ENCODE assay signal across 9 cellular contexts in the genomic region with DNA sequence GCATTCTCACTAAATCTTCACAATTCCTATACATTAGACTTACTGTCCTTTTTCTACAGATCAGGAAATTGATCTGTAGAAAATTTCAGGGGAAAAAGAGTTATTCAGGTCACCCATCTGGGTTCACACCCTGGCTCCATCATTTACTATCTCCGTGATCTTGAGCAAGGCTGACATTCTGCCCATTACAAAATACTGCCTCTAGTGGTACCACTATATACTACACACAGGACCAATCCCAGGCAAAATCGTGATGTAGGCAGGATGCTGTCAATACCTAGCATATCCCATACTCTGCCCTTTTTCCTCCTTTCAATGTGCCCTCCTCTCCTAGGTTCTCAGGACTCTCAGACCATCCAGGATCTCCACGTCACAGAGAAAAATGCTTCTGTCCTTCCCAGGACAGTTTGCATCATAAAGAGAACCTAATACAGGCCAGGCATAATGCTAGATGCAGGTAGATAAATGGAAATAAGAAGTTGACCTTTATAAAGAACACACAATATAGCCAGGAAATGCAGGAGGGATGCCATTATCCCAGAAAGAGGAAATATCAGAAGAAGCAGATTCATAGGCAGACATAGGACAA.
DNase-seq lines count a peak whose midpoint lies in the region; ATAC-seq, FAIRE-seq and TF ChIP-seq lines count a peak whose summit lies in the region.
"Had no signal": no experiment of that assay in that cellular context is flagged by ENCODE, and none has a peak within 500 bp of the region (broad histone marks: within the 10 kb centered on the region; RNA-seq: fewer than 3 reads in every experiment).

No MANE protein-coding gene starts in this region.

- FAIRE-seq in small intestine (lab: Jason Lieb, UNC) = no peak

- H3K4me2 ChIP-seq in H9 (ENCODE audit: insufficient read depth, insufficient read length, low read length) (no peak overlapping the region), Loucy (ENCODE audit: low read depth, low read length, poor library complexity, severe bottlenecking) (no peak overlapping the region)

- no peak overlapping the region for H3K14ac ChIP-seq in H9 (ENCODE audit: insufficient read depth, low read length)

- H2BK5ac ChIP-seq in H9 (ENCODE audit: insufficient read length, low read length) = no peak overlapping the region

- H2BK15ac ChIP-seq in H9 (ENCODE audit: low read depth, low read length) = no peak overlapping the region

- H3K27me3 ChIP-seq in H9 (ENCODE audit: insufficient read depth, low read length) = no peaks in the 10 kb centered on the region
- no peaks in the 10 kb centered on the region for H3K27me3 ChIP-seq in Loucy (ENCODE audit: insufficient read depth, low read length, poor library complexity, severe bottlenecking)
- H3K27me3 ChIP-seq in dorsolateral prefrontal cortex = no peaks in the 10 kb centered on the region
- no peaks in the 10 kb centered on the region for H3K27me3 ChIP-seq in small intestine (ENCODE audit: control insufficient read depth in 2 of 2, insufficient read depth in 2 of 2, low read length in 2 of 2)

- no peak overlapping the region for H4K8ac ChIP-seq in H9 (replicated peaks; ENCODE audit: insufficient read length, low read depth, low read length)

- intact Hi-C loops in activated CD4-positive, alpha-beta T cell treated with anti-CD3 and anti-CD28 coated beads, Interleukin-2, amount 10 ng/mL, durations not matched to agents 24 days and 14 days (cut with micrococcal nuclease) = no loop called here
- intact Hi-C loops in dorsolateral prefrontal cortex (cut with DNase I) = no loop called here

- no peak overlapping the region for H2BK20ac ChIP-seq in H9 (ENCODE audit: low read depth, low read length, poor library complexity, severe bottlenecking)

- peak; percentile 79 for TF ChIP-seq CTCF in H9 (conservative IDR thresholded peaks at IDR 0.05)
- peak; percentile 73 for TF ChIP-seq CTCF in Loucy (conservative IDR thresholded peaks at IDR 0.05; ENCODE audit: low read length)
- peak in 55 of 56 donors; percentile 18 to 72 (median 50) for TF ChIP-seq CTCF in dorsolateral prefrontal cortex (IDR thresholded peaks at IDR 0.05 in 54 of 56, conservative IDR thresholded peaks at IDR 0.05 in 2 of 56; ENCODE audit: low read depth in 1 of 56, partially characterized antibody in 56 of 56)

- no peak for ATAC-seq in activated T-helper 17 cell treated with anti-CD3 and anti-CD28 coated beads, Interleukin-2, amount 50 U/mL, for 72 hours (replicated peaks)

- H2AFZ ChIP-seq in H9 (ENCODE audit: low read length) = no peak overlapping the region
- H2AFZ ChIP-seq in Loucy (ENCODE audit: low read length) = no peak overlapping the region

- peak; percentile 56 for DNase-seq in activated CD4-positive, alpha-beta T cell treated with anti-CD3 and anti-CD28 coated beads, Interleukin-2, amount 10 ng/mL, durations not matched to agents 24 days and 14 days
- DNase-seq in activated CD4-positive, alpha-beta T cell treated with anti-CD3 and anti-CD28 coated beads, Interleukin-2, amount 50 U/mL, for 48 hours = no peak
- peak; percentile 34 for DNase-seq in H9
- no peak for DNase-seq in dorsolateral prefrontal cortex
- peak; percentile 18 for DNase-seq in small intestine
- DNase-seq in NCI-H226 = no peak

- H3K4me3 ChIP-seq in Loucy (ENCODE audit: low read length, poor library complexity, severe bottlenecking) = no peak overlapping the region
- no peak overlapping the region for H3K4me3 ChIP-seq in dorsolateral prefrontal cortex
- H3K4me3 ChIP-seq in small intestine (ENCODE audit: low read depth in 1 of 2, low read length in 2 of 2) = no peak overlapping the region

- H3K4me1 ChIP-seq in H9 (ENCODE audit: insufficient read depth, low read length) (no peaks in the 10 kb centered on the region), Loucy (ENCODE audit: insufficient read depth, low read length, poor library complexity, severe bottlenecking) (no peaks in the 10 kb centered on the region), small intestine (ENCODE audit: control insufficient read depth in 2 of 2, insufficient read depth in 1 of 2, low read depth in 1 of 2, low read length in 1 of 2) (no peaks in the 10 kb centered on the region)

- H4K5ac ChIP-seq in H9 (ENCODE audit: insufficient read length, low read depth, low read length) = no peak overlapping the region

- no peak overlapping the region for H3K23ac ChIP-seq in H9 (ENCODE audit: insufficient read length, low read depth, low read length)

- H3K9me3 ChIP-seq in H9 (ENCODE audit: control insufficient read depth, low read depth, low read length) (no peaks in the 10 kb centered on the region), Loucy (ENCODE audit: insufficient read depth, low read depth, low read length) (no peaks in the 10 kb centered on the region; the same call in 1 of the 2 replicates), small intestine (ENCODE audit: control insufficient read depth, low read depth) (no peaks in the 10 kb centered on the region)

- no peaks in the 10 kb centered on the region for H3K79me1 ChIP-seq in H9 (ENCODE audit: insufficient read depth, low read depth, low read length, poor library complexity, severe bottlenecking)

- no peak overlapping the region for H3K18ac ChIP-seq in H9 (ENCODE audit: insufficient read length, low read depth, low read length)

- H3K4me3 Mint-ChIP-seq in activated CD4-positive, alpha-beta T cell treated with anti-CD3 and anti-CD28 coated beads, Interleukin-2, amount 10 ng/mL, durations not matched to agents 24 days and 14 days = no peak overlapping the region
- H3K4me3 Mint-ChIP-seq in H9 = no peak overlapping the region
- H3K4me3 Mint-ChIP-seq in activated T-helper 17 cell treated with anti-CD3 and anti-CD28 coated beads, Interleukin-2, amount 50 U/mL, for 72 hours = no peak overlapping the region
- H3K4me3 Mint-ChIP-seq: stimulated activated naive CD8-positive, alpha-beta T cell treated with anti-CD3 and anti-CD28 coated beads, Interleukin-15, Interleukin-2, amounts not matched to agents 100 ng/mL and 50 ng/mL, for 24 hours had no signal

- no peak overlapping the region for H2BK12ac ChIP-seq in H9 (ENCODE audit: insufficient read length, low read depth, low read length)

- no peak overlapping the region for H3K27ac Mint-ChIP-seq in activated CD4-positive, alpha-beta T cell treated with anti-CD3 and anti-CD28 coated beads, Interleukin-2, amount 10 ng/mL, durations not matched to agents 24 days and 14 days
- no peak overlapping the region for H3K27ac Mint-ChIP-seq in H9
- H3K27ac Mint-ChIP-seq in activated T-helper 17 cell treated with anti-CD3 and anti-CD28 coated beads, Interleukin-2, amount 50 U/mL, for 72 hours = no peak overlapping the region
- H3K27ac Mint-ChIP-seq: stimulated activated naive CD8-positive, alpha-beta T cell treated with anti-CD3 and anti-CD28 coated beads, Interleukin-15, Interleukin-2, amounts not matched to agents 100 ng/mL and 50 ng/mL, for 24 hours had no signal

- H3K36me3 Mint-ChIP-seq in activated CD4-positive, alpha-beta T cell treated with anti-CD3 and anti-CD28 coated beads, Interleukin-2, amount 10 ng/mL, durations not matched to agents 24 days and 14 days (ENCODE audit: low read depth) = no peaks in the 10 kb centered on the region
- no peaks in the 10 kb centered on the region for H3K36me3 Mint-ChIP-seq in H9 (ENCODE audit: insufficient read depth in 1 of 3, low read depth in 3 of 3)
- no peaks in the 10 kb centered on the region for H3K36me3 Mint-ChIP-seq in activated T-helper 17 cell treated with anti-CD3 and anti-CD28 coated beads, Interleukin-2, amount 50 U/mL, for 72 hours (ENCODE audit: low read depth)

- H3K27ac ChIP-seq in H9 (ENCODE audit: insufficient read length, low read depth, low read length) (no peak overlapping the region), dorsolateral prefrontal cortex (peak overlapping the region in 3 of 59 donors; percentile 1 to 30 (median 24)), small intestine (ENCODE audit: low read depth in 1 of 2, low read length in 1 of 2) (no peak overlapping the region)

- H3K56ac ChIP-seq in H9 (ENCODE audit: insufficient read length, low read depth, low read length) = no peak overlapping the region

- no peaks in the 10 kb centered on the region for H3K23me2 ChIP-seq in H9 (ENCODE audit: insufficient read length, low read depth, low read length, poor library complexity, severe bottlenecking)

- H4K20me1 ChIP-seq in H9 (ENCODE audit: control insufficient read depth, insufficient read depth, insufficient read length) (no peaks in the 10 kb centered on the region), Loucy (ENCODE audit: insufficient read depth, low read length, poor library complexity, severe bottlenecking) (no peaks in the 10 kb centered on the region)

- no peaks in the 10 kb centered on the region for H3K9me2 ChIP-seq in Loucy (replicated peaks; ENCODE audit: low read depth, low read length)

- no peaks in the 10 kb centered on the region for H3F3A ChIP-seq in Loucy (ENCODE audit: low read depth)

- no peak overlapping the region for H3T11ph ChIP-seq in H9 (ENCODE audit: low read length)

- H3K79me2 ChIP-seq in H9 (ENCODE audit: insufficient read depth, low read length) = no peaks in the 10 kb centered on the region
- no peaks in the 10 kb centered on the region for H3K79me2 ChIP-seq in Loucy (ENCODE audit: insufficient read depth, low read length)

- H3K36me3 ChIP-seq in Loucy (ENCODE audit: insufficient read depth, low read length) = no peaks in the 10 kb centered on the region
- no peaks in the 10 kb centered on the region for H3K36me3 ChIP-seq in small intestine (ENCODE audit: control insufficient read depth in 2 of 2, insufficient read depth in 2 of 2, low read length in 2 of 2)

- no peaks in the 10 kb centered on the region for H3K9me3 Mint-ChIP-seq in activated CD4-positive, alpha-beta T cell treated with anti-CD3 and anti-CD28 coated beads, Interleukin-2, amount 10 ng/mL, durations not matched to agents 24 days and 14 days
- H3K9me3 Mint-ChIP-seq in H9 = no peaks in the 10 kb centered on the region
- H3K9me3 Mint-ChIP-seq in activated T-helper 17 cell treated with anti-CD3 and anti-CD28 coated beads, Interleukin-2, amount 50 U/mL, for 72 hours = no peaks in the 10 kb centered on the region
- H3K9me3 Mint-ChIP-seq: stimulated activated naive CD8-positive, alpha-beta T cell treated with anti-CD3 and anti-CD28 coated beads, Interleukin-15, Interleukin-2, amounts not matched to agents 100 ng/mL and 50 ng/mL, for 24 hours had no signal

- no CpG with 5 or more reads among the region's 3 CpGs for WGBS in H9 (ENCODE audit: extremely low coverage, insufficient read length, low lambda C conversion rate)
- WGBS in small intestine, 3 donors = 19 to 33% (median 26%) methylated on average over 3 of the region's 3 CpGs

- no peaks in the 10 kb centered on the region for H3K4me1 Mint-ChIP-seq in activated CD4-positive, alpha-beta T cell treated with anti-CD3 and anti-CD28 coated beads, Interleukin-2, amount 10 ng/mL, durations not matched to agents 24 days and 14 days
- H3K4me1 Mint-ChIP-seq in H9 = peaks cover 0 to 2% of the 10 kb centered on the region in 2 experiments; a peak in 1 of 4 replicates
- H3K4me1 Mint-ChIP-seq in activated T-helper 17 cell treated with anti-CD3 and anti-CD28 coated beads, Interleukin-2, amount 50 U/mL, for 72 hours = no peaks in the 10 kb centered on the region

- H3K4ac ChIP-seq in H9 (ENCODE audit: low read depth, low read length) = no peak overlapping the region

- H2AK5ac ChIP-seq in H9 (ENCODE audit: insufficient read length, low read length) = no peak overlapping the region

- H2BK120ac ChIP-seq in H9 (ENCODE audit: low read depth, low read length, poor library complexity, severe bottlenecking) = no peak overlapping the region

- H4K91ac ChIP-seq in H9 (ENCODE audit: insufficient read length, low read depth, low read length) = no peak overlapping the region

- H3K9ac ChIP-seq in H9 (ENCODE audit: extremely low read depth, insufficient read length, low read length) (no peak overlapping the region), Loucy (ENCODE audit: low read depth, low read length, poor library complexity, severe bottlenecking) (no peak overlapping the region)

- no peaks in the 10 kb centered on the region for H3K27me3 Mint-ChIP-seq in activated CD4-positive, alpha-beta T cell treated with anti-CD3 and anti-CD28 coated beads, Interleukin-2, amount 10 ng/mL, durations not matched to agents 24 days and 14 days
- H3K27me3 Mint-ChIP-seq in H9 (ENCODE audit: low read depth) = no peaks in the 10 kb centered on the region
- H3K27me3 Mint-ChIP-seq in activated T-helper 17 cell treated with anti-CD3 and anti-CD28 coated beads, Interleukin-2, amount 50 U/mL, for 72 hours = no peaks in the 10 kb centered on the region
- H3K27me3 Mint-ChIP-seq: stimulated activated naive CD8-positive, alpha-beta T cell treated with anti-CD3 and anti-CD28 coated beads, Interleukin-15, Interleukin-2, amounts not matched to agents 100 ng/mL and 50 ng/mL, for 24 hours had no signal

Comparison
In these comparisons a context has a peak if more than half of its experiments do, and no peak if none do; other contexts are left out.
1. DNase-seq: peak in activated CD4-positive, alpha-beta T cell treated with anti-CD3 and anti-CD28 coated beads, Interleukin-2, amount 10 ng/mL, durations not matched to agents 24 days and 14 days (single experiment), H9 (single experiment) and small intestine (single experiment); none in activated CD4-positive, alpha-beta T cell treated with anti-CD3 and anti-CD28 coated beads, Interleukin-2, amount 50 U/mL, for 48 hours (0 of 2), dorsolateral prefrontal cortex (0 of 10) and NCI-H226 (single experiment).
2. Peak in every context shown above with its lines, with median percentiles within 50 percentile points of each other: CTCF ChIP-seq.